ENCODE assay signal across 13 cellular contexts in the genomic region with DNA sequence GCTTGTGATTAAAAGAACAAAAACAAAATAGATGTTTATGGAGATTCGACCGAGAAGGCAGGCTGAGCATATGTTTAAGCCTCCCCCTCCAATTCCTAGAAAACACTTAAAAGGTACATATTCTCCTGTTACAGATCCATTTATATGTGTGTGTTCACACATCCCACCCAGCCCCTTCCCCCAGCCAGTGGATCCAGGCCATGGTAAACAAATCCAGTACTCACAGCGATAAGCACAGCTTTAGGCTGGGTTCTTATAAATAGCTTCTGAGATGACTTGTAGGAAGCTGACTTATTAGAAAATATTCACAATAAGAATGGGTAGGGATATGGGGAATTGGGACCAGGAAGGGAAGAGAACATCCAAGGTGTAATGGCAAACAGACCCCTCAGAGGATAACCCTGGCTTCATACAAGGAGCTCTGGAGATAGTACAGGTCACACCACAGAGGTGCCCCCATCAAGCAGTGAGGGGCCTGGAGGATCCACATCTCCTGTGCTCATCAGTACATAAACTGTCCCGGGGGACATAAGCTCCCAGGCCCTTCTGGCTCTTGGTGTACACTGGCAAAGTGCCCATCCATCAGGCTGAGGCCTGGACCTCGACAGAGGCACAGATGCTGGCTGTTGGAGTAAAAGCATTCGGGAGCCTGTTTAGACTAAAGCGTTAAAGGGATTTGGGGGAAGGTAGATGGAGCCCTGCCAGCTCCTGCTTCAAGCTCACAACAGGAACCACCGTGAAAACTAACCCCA.
DNase-seq lines count a peak whose midpoint lies in the region; ATAC-seq, FAIRE-seq and TF ChIP-seq lines count a peak whose summit lies in the region.
"Had no signal": no experiment of that assay in that cellular context is flagged by ENCODE, and none has a peak within 500 bp of the region (broad histone marks: within the 10 kb centered on the region; RNA-seq: fewer than 3 reads in every experiment).

No MANE protein-coding gene starts in this region.

- no peak overlapping the region for H3K9ac ChIP-seq in Karpas-422 (ENCODE audit: low read length)

- H3K9me3 ChIP-seq in A549 (no peaks in the 10 kb centered on the region), heart right ventricle (no peaks in the 10 kb centered on the region), Karpas-422 (ENCODE audit: low read length) (no peaks in the 10 kb centered on the region)
- H3K9me3 ChIP-seq: lower lobe of right lung, suprapubic skin had no signal

- no peaks in the 10 kb centered on the region for H3K27me3 ChIP-seq in heart right ventricle
- H3K27me3 ChIP-seq in Karpas-422 (ENCODE audit: low read length): no peaks in the 10 kb centered on the region
- H3K27me3 ChIP-seq: suprapubic skin had no signal

- 40% methylated on average over 8 of the region's 8 CpGs for WGBS in A549 (ENCODE audit: missing lambda C conversion rate)
- 48 to 52% methylated on average over 8 of the region's 8 CpGs for WGBS in heart right ventricle, 2 donors

- TF ChIP-seq CTCF in A549 (IDR thresholded peaks at IDR 0.05): no peak
- no peak for TF ChIP-seq CTCF in heart right ventricle (IDR thresholded peaks at IDR 0.05)

- ATAC-seq in A549: peak in 1 of 2 experiments; percentile 52; a peak in 3 of 6 replicates
- peak; percentile 34 to 66 (median 54) for ATAC-seq in heart right ventricle
- ATAC-seq in HG02970 (IDR thresholded peaks at IDR 0.05; ENCODE audit: low FRiP score, unreplicated experiment): no peak
- ATAC-seq: lower lobe of right lung had no signal

- TF ChIP-seq RAD21 in A549 (conservative IDR thresholded peaks at IDR 0.05 in 1 of 2, IDR thresholded peaks at IDR 0.05 in 1 of 2): no peak

- intact Hi-C loops in heart right ventricle (cut with DNase I): loop anchor here in 1 of 10 donors (10.0 kb wide), 1 partner anchor 69 kb away; a partner anchor contains a TSS

- H4K20me1 ChIP-seq in Karpas-422 (ENCODE audit: insufficient read depth, low read depth, low read length): no peaks in the 10 kb centered on the region

- H3K79me2 ChIP-seq in Karpas-422 (ENCODE audit: low read length): no peaks in the 10 kb centered on the region

- TF ChIP-seq POLR2A in A549 (IDR thresholded peaks at IDR 0.05; ENCODE audit: low read length): no peak

- POLR2A ChIA-PET in A549 (lab: Yijun Ruan, JAX): no interaction called here

- H3K36me3 ChIP-seq in heart right ventricle: no peaks in the 10 kb centered on the region
- H3K36me3 ChIP-seq in Karpas-422 (ENCODE audit: insufficient read depth, low read length): no peaks in the 10 kb centered on the region
- H3K36me3 ChIP-seq: lower lobe of right lung, suprapubic skin had no signal

- FAIRE-seq in A549 (lab: Jason Lieb, UNC): no peak
- FAIRE-seq: G401.6 had no signal

- DNase-seq in A549 (ENCODE audit: low read depth in 1 of 2, low spot score in 1 of 2) (no peak), NCI-H1092 (lab: John Stamatoyannopoulos, UW) (peak; percentile 88), SK-N-DZ (ENCODE audit: low spot score) (peak; percentile 87), heart right ventricle (peak; percentile 45 to 58), Karpas-422 (no peak), HuH-7 (ENCODE audit: low spot score) (no peak), NK-92 (lab: John Stamatoyannopoulos, UW; ENCODE audit: unreplicated experiment) (no peak)
- DNase-seq: activated naive CD4-positive, alpha-beta T cell treated with anti-CD3 and anti-CD28 coated beads, Interleukin-2, amount 10 ng/mL, durations not matched to agents 7 days and 5 days; lower lobe of right lung; NCI-H2227 treated with DMSO at 0.1 percent for 48 hours had no signal

- CTCF ChIA-PET in A549 (lab: Yijun Ruan, JAX): interaction anchor here (0.6 to 1.2 kb wide), 3 partner anchors 37 to 159 kb away, joined by 3 read pairs; no protein-coding TSS in a partner anchor

- H3K4me3 ChIP-seq in A549 (no peak overlapping the region), heart right ventricle (no peak overlapping the region), Karpas-422 (ENCODE audit: low read length) (no peak overlapping the region)
- H3K4me3 ChIP-seq: lower lobe of right lung, suprapubic skin had no signal

- H3K9me2 ChIP-seq in Karpas-422 (replicated peaks; ENCODE audit: insufficient read depth, low read length): no peaks in the 10 kb centered on the region

- H3K4me1 ChIP-seq in A549: peaks cover 53% of the 10 kb centered on the region
- peaks cover 0 to 47% (median 30%) of the 10 kb centered on the region in 9 donors for H3K4me1 ChIP-seq in heart right ventricle
- H3K4me1 ChIP-seq in Karpas-422 (ENCODE audit: low read length): no peaks in the 10 kb centered on the region

- H2AFZ ChIP-seq in Karpas-422 (ENCODE audit: low read length): no peak overlapping the region

- peak overlapping the region; percentile 54 to 68; a peak in 4 of 6 replicates for H3K27ac ChIP-seq in A549
- peak overlapping the region in 6 of 10 donors; percentile 5 to 55 (median 22) for H3K27ac ChIP-seq in heart right ventricle
- H3K27ac ChIP-seq in Karpas-422 (ENCODE audit: low read length): no peak overlapping the region
- H3K27ac ChIP-seq: lower lobe of right lung, suprapubic skin had no signal

- TF ChIP-seq EP300 in A549 (IDR thresholded peaks at IDR 0.05): no peak

- H3K4me2 ChIP-seq in A549 (peak overlapping the region; percentile 32), Karpas-422 (ENCODE audit: low read depth, low read length, poor library complexity, severe bottlenecking) (no peak overlapping the region)

TF ChIP-seq in A549, 52 proteins besides CTCF, POLR2A, EP300 and RAD21:
- TF ChIP-seq JUNB (IDR thresholded peaks at IDR 0.05): no peak

Comparison
In these comparisons a context has a peak if more than half of its experiments do, and no peak if none do; other contexts are left out.
1. DNase-seq: peak in NCI-H1092 (single experiment), SK-N-DZ (single experiment) and heart right ventricle (2 of 2); none in A549 (0 of 2), Karpas-422 (single experiment), HuH-7 (single experiment) and NK-92 (single experiment).